In the genomic region with DNA sequence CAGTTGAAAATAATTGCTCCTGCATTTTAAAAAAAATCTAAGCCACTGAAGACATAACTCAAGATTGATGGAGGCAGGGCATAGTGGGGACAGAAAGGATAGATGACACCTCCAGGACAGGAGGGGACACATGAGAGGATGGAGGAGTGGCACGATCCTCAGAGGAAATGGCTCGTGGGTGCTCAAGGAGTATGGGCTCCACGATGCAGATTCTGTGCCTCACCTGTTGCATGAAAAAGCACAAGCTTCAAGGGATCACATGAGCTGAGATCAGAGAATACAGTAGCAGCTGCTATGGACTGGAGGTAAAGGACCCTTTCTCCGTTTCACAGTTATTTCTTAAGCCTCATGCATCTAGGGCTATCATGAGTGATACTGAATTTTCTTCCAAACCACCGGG, we compare ENCODE assay signal across 7 cellular contexts.
"Had no signal": no experiment of that assay in that cellular context is flagged by ENCODE, and none has a peak within 500 bp of the region (broad histone marks: within the 10 kb centered on the region; RNA-seq: fewer than 3 reads in every experiment).

No MANE protein-coding gene starts in this region.

- DNase-seq: GM23248, GOT3, H7, IMR-90 had no signal

- H2AFZ ChIP-seq: GM23248 had no signal

- H3K4me1 ChIP-seq: HAP-1 had no signal

- ATAC-seq: HCT116, K562 had no signal

- H3K9me3 ChIP-seq: HAP-1 had no signal

- H3K9ac ChIP-seq: GM23248 had no signal

- H3K4me3 ChIP-seq: GM23248, HAP-1, K562 had no signal

- H3K27ac ChIP-seq: GM23248 had no signal

- H3K36me3 ChIP-seq: HAP-1 had no signal
